ENCODE assay signal across 1 cellular context in the genomic region with DNA sequence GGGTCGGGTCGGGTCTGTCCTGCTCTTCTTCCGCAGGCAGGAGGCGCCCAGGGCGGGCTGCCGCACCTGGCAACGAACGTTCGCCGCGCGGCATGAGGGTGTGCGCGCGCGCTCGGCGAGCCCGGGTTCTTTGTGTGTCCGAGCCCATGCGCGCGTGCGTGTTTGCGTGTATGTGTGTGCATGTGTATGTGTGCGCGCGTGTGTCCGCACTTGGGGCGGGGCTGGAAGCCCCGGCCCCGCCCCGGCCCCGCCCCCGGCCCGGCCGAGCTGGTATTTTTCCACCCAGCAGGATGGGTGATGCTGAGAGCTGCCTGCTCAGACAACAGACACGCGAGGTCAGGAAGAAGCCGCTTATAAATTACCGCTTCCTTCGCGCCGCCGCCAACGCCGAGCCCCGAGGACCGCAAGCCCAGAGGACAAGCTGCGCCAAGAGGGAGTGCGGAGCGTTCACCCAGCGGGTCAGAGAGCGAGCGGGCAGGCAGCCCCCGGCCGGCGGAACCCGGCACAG.
A peak's percentile ranks its signal among the peaks of the same experiment; 100 is the strongest.
TF ChIP-seq lines count a peak whose summit lies in the region.

TSS of gene SLC6A6 (plus strand) at position 303 of the 508 bp plus-strand sequence. CDS start 41,029 bp downstream, outside the sequence.

TF ChIP-seq in HEK293, 187 proteins besides CTCF, POLR2A, EP300 and RAD21 (continued from another document and continues in another):
- TF ChIP-seq ZNF362 (tag by site-specific recombination; IDR thresholded peaks at IDR 0.05) (no peak), TRIM28 (IDR thresholded peaks at IDR 0.05; ENCODE audit: borderline replicate concordance, low read length) (no peak), ZNF248 (tag by site-specific recombination; IDR thresholded peaks at IDR 0.05) (no peak), OVOL3 (tag by site-specific recombination; IDR thresholded peaks at IDR 0.05) (no peak), ZNF214 (tag by site-specific recombination; IDR thresholded peaks at IDR 0.05; ENCODE audit: borderline replicate concordance) (no peak), ZNF394 (tag by site-specific recombination; IDR thresholded peaks at IDR 0.05; ENCODE audit: borderline replicate concordance) (peak; percentile 32; the same call in 1 of the 2 replicates), ZNF544 (tag by site-specific recombination; IDR thresholded peaks at IDR 0.05) (no peak), ZFHX2 (tag by site-specific recombination; conservative IDR thresholded peaks at IDR 0.05) (0 out of 2 replicates have a peak, but pooled peaks have one; percentile 17), FEZF1 (tag by site-specific recombination; IDR thresholded peaks at IDR 0.05) (no peak), PRDM10 (tag by site-specific recombination; IDR thresholded peaks at IDR 0.05) (no peak; the same call in 1 of the 2 replicates), SP2 (tag by site-specific recombination; IDR thresholded peaks at IDR 0.05) (peak; percentile 43), ZNF785 (tag by site-specific recombination; IDR thresholded peaks at IDR 0.05) (peak; percentile 8; the same call in 1 of the 2 replicates), ZNF837 (tag by site-specific recombination; IDR thresholded peaks at IDR 0.05) (no peak), ZNF571 (tag by site-specific recombination; IDR thresholded peaks at IDR 0.05) (no peak), ZNF48 (tag by site-specific recombination; IDR thresholded peaks at IDR 0.05) (no peak), ZNF311 (tag by site-specific recombination; IDR thresholded peaks at IDR 0.05; ENCODE audit: borderline replicate concordance) (no peak), GLIS1 (tag by site-specific recombination; IDR thresholded peaks at IDR 0.05) (no peak), ZSCAN23 (tag by site-specific recombination; IDR thresholded peaks at IDR 0.05) (no peak), WT1 (tag by site-specific recombination; IDR thresholded peaks at IDR 0.05) (no peak; the same call in 1 of the 2 replicates), ZNF280D (tag by site-specific recombination; IDR thresholded peaks at IDR 0.05) (no peak), ZNF777 (tag by site-specific recombination; IDR thresholded peaks at IDR 0.05; ENCODE audit: borderline replicate concordance) (no peak), ZEB2 (tag by site-specific recombination; IDR thresholded peaks at IDR 0.05) (peak; percentile 49; the same call in 1 of the 2 replicates), ZNF621 (tag by site-specific recombination; IDR thresholded peaks at IDR 0.05) (no peak), ZNF146 (tag by site-specific recombination; IDR thresholded peaks at IDR 0.05) (no peak), ZNF776 (tag by site-specific recombination; IDR thresholded peaks at IDR 0.05; ENCODE audit: borderline replicate concordance) (no peak), ZNF747 (tag by site-specific recombination; IDR thresholded peaks at IDR 0.05) (no peak), SCRT2 (tag by site-specific recombination; IDR thresholded peaks at IDR 0.05) (no peak), ZNF600 (tag by site-specific recombination; IDR thresholded peaks at IDR 0.05) (0 out of 2 replicates have a peak, but pooled peaks have one; percentile 90), ZBTB10 (tag by site-specific recombination; IDR thresholded peaks at IDR 0.05) (no peak), ZNF350 (tag by site-specific recombination; IDR thresholded peaks at IDR 0.05) (no peak), ZNF37A (tag by site-specific recombination; IDR thresholded peaks at IDR 0.05) (no peak), ZBTB49 (tag by site-specific recombination; IDR thresholded peaks at IDR 0.05; ENCODE audit: low read depth) (no peak), ZNF114 (tag by site-specific recombination; IDR thresholded peaks at IDR 0.05) (no peak), ZBTB8A (tag by site-specific recombination; IDR thresholded peaks at IDR 0.05) (no peak), ZNF132 (tag by site-specific recombination; IDR thresholded peaks at IDR 0.05; ENCODE audit: borderline replicate concordance) (no peak), ZSCAN16 (tag by site-specific recombination; IDR thresholded peaks at IDR 0.05) (no peak), ZNF324 (tag by site-specific recombination; IDR thresholded peaks at IDR 0.05) (no peak), ZNF707 (tag by site-specific recombination; IDR thresholded peaks at IDR 0.05) (no peak)
- TF ChIP-seq, protein P1, sequence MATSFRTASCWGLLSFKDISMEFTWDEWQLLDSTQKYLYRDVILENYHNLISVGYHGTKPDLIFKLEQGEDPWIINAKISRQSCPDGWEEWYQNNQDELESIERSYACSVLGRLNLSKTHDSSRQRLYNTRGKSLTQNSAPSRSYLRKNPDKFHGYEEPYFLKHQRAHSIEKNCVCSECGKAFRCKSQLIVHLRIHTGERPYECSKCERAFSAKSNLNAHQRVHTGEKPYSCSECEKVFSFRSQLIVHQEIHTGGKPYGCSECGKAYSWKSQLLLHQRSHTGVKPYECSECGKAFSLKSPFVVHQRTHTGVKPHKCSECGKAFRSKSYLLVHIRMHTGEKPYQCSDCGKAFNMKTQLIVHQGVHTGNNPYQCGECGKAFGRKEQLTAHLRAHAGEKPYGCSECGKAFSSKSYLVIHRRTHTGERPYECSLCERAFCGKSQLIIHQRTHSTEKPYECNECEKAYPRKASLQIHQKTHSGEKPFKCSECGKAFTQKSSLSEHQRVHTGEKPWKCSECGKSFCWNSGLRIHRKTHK (tag by site-specific recombination; IDR thresholded peaks at IDR 0.05): no peak
- TF ChIP-seq, protein P2, sequence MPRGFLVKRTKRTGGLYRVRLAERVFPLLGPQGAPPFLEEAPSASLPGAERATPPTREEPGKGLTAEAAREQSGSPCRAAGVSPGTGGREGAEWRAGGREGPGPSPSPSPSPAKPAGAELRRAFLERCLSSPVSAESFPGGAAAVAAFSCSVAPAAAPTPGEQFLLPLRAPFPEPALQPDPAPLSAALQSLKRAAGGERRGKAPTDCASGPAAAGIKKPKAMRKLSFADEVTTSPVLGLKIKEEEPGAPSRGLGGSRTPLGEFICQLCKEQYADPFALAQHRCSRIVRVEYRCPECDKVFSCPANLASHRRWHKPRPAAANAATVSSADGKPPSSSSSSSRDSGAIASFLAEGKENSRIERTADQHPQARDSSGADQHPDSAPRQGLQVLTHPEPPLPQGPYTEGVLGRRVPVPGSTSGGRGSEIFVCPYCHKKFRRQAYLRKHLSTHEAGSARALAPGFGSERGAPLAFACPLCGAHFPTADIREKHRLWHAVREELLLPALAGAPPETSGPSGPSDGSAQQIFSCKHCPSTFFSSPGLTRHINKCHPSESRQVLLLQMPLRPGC (tag by site-specific recombination; IDR thresholded peaks at IDR 0.05): peak; percentile 58; the same call in 1 of the 2 replicates
- TF ChIP-seq, protein P3, sequence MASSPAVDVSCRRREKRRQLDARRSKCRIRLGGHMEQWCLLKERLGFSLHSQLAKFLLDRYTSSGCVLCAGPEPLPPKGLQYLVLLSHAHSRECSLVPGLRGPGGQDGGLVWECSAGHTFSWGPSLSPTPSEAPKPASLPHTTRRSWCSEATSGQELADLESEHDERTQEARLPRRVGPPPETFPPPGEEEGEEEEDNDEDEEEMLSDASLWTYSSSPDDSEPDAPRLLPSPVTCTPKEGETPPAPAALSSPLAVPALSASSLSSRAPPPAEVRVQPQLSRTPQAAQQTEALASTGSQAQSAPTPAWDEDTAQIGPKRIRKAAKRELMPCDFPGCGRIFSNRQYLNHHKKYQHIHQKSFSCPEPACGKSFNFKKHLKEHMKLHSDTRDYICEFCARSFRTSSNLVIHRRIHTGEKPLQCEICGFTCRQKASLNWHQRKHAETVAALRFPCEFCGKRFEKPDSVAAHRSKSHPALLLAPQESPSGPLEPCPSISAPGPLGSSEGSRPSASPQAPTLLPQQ (tag by site-specific recombination; IDR thresholded peaks at IDR 0.05): peak; percentile 44; the same call in 1 of the 2 replicates
